ENCODE assay signal across 20 cellular contexts in genomic region chr1:228975238-228975929, GRCh38.
"Had no signal": no experiment of that assay in that cellular context is flagged by ENCODE, and none has a peak within 500 bp of the region (broad histone marks: within the 10 kb centered on the region; RNA-seq: fewer than 3 reads in every experiment).

No MANE protein-coding gene starts in this region.

- DNase-seq: caudate nucleus; colonic mucosa; dorsolateral prefrontal cortex; effector memory CD8-positive, alpha-beta T cell; esophagus squamous epithelium; foreskin fibroblast; kidney glomerular epithelial cell; midbrain; right lobe of liver; stimulated activated CD4-positive, alpha-beta T cell treated with anti-CD3 and anti-CD28 coated beads, Interleukin-4, amount 100 ng/mL, for 1 hour; stimulated activated CD8-positive, alpha-beta memory T cell treated with anti-CD3 and anti-CD28 coated beads, Interleukin-4, amount 100 ng/mL, for 48 hours; stimulated activated naive CD8-positive, alpha-beta T cell treated with anti-CD3 and anti-CD28 coated beads, Interleukin-15, Interleukin-2, amounts not matched to agents 100 U/mL and 50 U/mL, for 24 hours; thyroid gland; upper lobe of left lung had no signal

- H2AFZ ChIP-seq: hepatocyte, parathyroid adenoma had no signal

- ATAC-seq: effector memory CD8-positive, alpha-beta T cell; left lobe of liver; right lobe of liver; stimulated activated effector memory CD8-positive, alpha-beta T cell treated with anti-CD3 and anti-CD28 coated beads, Interleukin-12 subunit alpha, Interleukin-12 subunit beta, amount 100 ng/mL, for 72 hours; stimulated activated naive CD8-positive, alpha-beta T cell treated with anti-CD3 and anti-CD28 coated beads, Interleukin-15, Interleukin-2, amounts not matched to agents 100 U/mL and 50 U/mL, for 24 hours had no signal

- H3K4me1 ChIP-seq: colonic mucosa, prostate gland had no signal

- H3K9ac ChIP-seq: parathyroid adenoma had no signal

- H3K9me3 ChIP-seq: colonic mucosa, esophagus squamous epithelium, prostate gland, right lobe of liver, suprapubic skin, thyroid gland, upper lobe of left lung had no signal

- H3K27ac ChIP-seq: colonic mucosa, dorsolateral prefrontal cortex, esophagus squamous epithelium, hepatocyte, parathyroid adenoma, prostate gland, right lobe of liver, suprapubic skin, thyroid gland, upper lobe of left lung had no signal

- H3K4me2 ChIP-seq: hepatocyte had no signal

- H3K4me3 ChIP-seq: colonic mucosa, dorsolateral prefrontal cortex, esophagus squamous epithelium, hepatocyte, prostate gland, right lobe of liver, suprapubic skin, thyroid gland, upper lobe of left lung had no signal

- H3K36me3 ChIP-seq: colonic mucosa, esophagus squamous epithelium, prostate gland, right lobe of liver, suprapubic skin, thyroid gland, upper lobe of left lung had no signal

- H3K27me3 ChIP-seq: colonic mucosa, hepatocyte, right lobe of liver, suprapubic skin, thyroid gland, upper lobe of left lung had no signal

- H3K79me2 ChIP-seq: hepatocyte, parathyroid adenoma had no signal
